ENCODE assay signal across 8 cellular contexts in genomic region chr20:53869466-53870258, GRCh38.
DNase-seq lines count a peak whose midpoint lies in the region; ATAC-seq and TF ChIP-seq lines count a peak whose summit lies in the region.

No MANE protein-coding gene starts in this region.

- CTCF ChIA-PET in AG04449 (lab: Yijun Ruan, JAX) = interaction anchor here (0.7 to 1.3 kb wide), 16 partner anchors 9 to 304 kb away, joined by 3 to 11 read pairs (median 4); no protein-coding TSS in a partner anchor

- DNase-seq in AG04449 (ENCODE audit: low read depth, low spot score) (no peak), NCI-H2227 treated with DMSO at 0.1 percent for 48 hours (lab: John Stamatoyannopoulos, UW) (peak; percentile 75), medulla oblongata (ENCODE audit: extremely low spot score) (peak; percentile 78)
- DNase-seq in stimulated activated CD8-positive, alpha-beta memory T cell treated with anti-CD3 and anti-CD28 coated beads, Interleukin-4, amount 100 ng/mL, for 24 hours (ENCODE audit: low read depth) = peak; percentile 52

- H3K4me3 Mint-ChIP-seq in dendritic cell treated with granulocyte-macrophage colony-stimulating factor and Interleukin-4, amounts not matched to agents 40 ng/mL and 50 ng/mL, for 4 days = no peak overlapping the region

- peak; percentile 72 for TF ChIP-seq CTCF in AG04449 (IDR thresholded peaks at IDR 0.05; ENCODE audit: insufficient read depth, low read length, missing control alignments)

- H3K36me3 Mint-ChIP-seq in dendritic cell treated with granulocyte-macrophage colony-stimulating factor and Interleukin-4, amounts not matched to agents 40 ng/mL and 50 ng/mL, for 4 days (ENCODE audit: low read depth) = no peaks in the 10 kb centered on the region

- ATAC-seq in GM18505 (IDR thresholded peaks at IDR 0.05; ENCODE audit: unreplicated experiment) = peak; percentile 45
- ATAC-seq in HG03103 (IDR thresholded peaks at IDR 0.05; ENCODE audit: low read depth, unreplicated experiment) = peak; percentile 56
- ATAC-seq in activated CD4-positive, CD25-positive, alpha-beta regulatory T cell treated with anti-CD3 and anti-CD28 coated beads, Interleukin-2, amount 50 U/mL, for 24 hours = peak; percentile 77 to 80

- peaks cover 49% of the 10 kb centered on the region for H3K4me1 Mint-ChIP-seq in dendritic cell treated with granulocyte-macrophage colony-stimulating factor and Interleukin-4, amounts not matched to agents 40 ng/mL and 50 ng/mL, for 4 days (ENCODE audit: low read depth)

- H3K4me3 ChIP-seq in AG04449 (ENCODE audit: low read depth, low read length) = no peak overlapping the region

- H3K27me3 Mint-ChIP-seq in dendritic cell treated with granulocyte-macrophage colony-stimulating factor and Interleukin-4, amounts not matched to agents 40 ng/mL and 50 ng/mL, for 4 days = no peaks in the 10 kb centered on the region

- no peaks in the 10 kb centered on the region for H3K9me3 Mint-ChIP-seq in dendritic cell treated with granulocyte-macrophage colony-stimulating factor and Interleukin-4, amounts not matched to agents 40 ng/mL and 50 ng/mL, for 4 days

- peak overlapping the region; percentile 74 for H3K27ac Mint-ChIP-seq in dendritic cell treated with granulocyte-macrophage colony-stimulating factor and Interleukin-4, amounts not matched to agents 40 ng/mL and 50 ng/mL, for 4 days

- TF ChIP-seq POLR2A in GM18505 (IDR thresholded peaks at IDR 0.05; ENCODE audit: borderline replicate concordance, extremely low read depth, insufficient read depth, insufficient read length) = no peak

- POLR2A ChIA-PET in AG04449 (lab: Yijun Ruan, JAX) = no interaction called here

- intact Hi-C loops in dendritic cell treated with granulocyte-macrophage colony-stimulating factor and Interleukin-4, amounts not matched to agents 40 ng/mL and 50 ng/mL, for 4 days (cut with micrococcal nuclease) = loop anchor here (2.0 to 5.0 kb wide), 3 partner anchors 45 to 292 kb away; no protein-coding TSS in a partner anchor
